In the genomic region with DNA sequence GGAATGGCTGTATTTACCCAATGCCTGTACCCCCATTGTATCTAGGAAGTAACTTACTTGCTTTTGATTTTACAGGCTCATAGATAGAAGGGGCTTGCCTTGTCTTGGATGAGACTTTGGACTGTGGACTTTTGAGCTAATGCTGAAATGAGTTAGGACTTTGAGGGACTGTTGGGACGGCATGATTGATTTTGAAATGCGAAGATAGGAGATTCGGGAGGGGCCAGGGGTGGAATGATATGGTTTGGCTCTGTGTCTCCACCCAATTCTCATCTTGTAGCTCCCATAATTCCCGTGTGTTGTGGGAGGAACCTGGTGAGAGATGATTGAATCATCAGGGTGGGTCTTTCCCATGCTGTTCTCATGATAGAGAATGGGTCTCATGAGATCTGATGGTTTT, we compare ENCODE assay signal across 3 cellular contexts. TPM values are rescaled to one million over a fixed set of nuclear protein-coding genes. Genes with fewer than 3 reads are reported as not detected.
"Had no signal": no experiment of that assay in that cellular context is flagged by ENCODE, and none has a peak within 500 bp of the region (broad histone marks: within the 10 kb centered on the region; RNA-seq: fewer than 3 reads in every experiment).

No MANE protein-coding gene starts in this region.

RNA-seq across cellular contexts. Expression of a gene that starts 39.7 kb away (rescaled TPM):
- total RNA-seq: natural killer cell, osteocyte had no signal
- polyA plus RNA-seq: neural cell had no signal
